ENCODE assay signal across 1 cellular context in genomic region chr11:63872833-63873201, GRCh38.
TF ChIP-seq lines count a peak whose summit lies in the region.

No MANE protein-coding gene starts in this region.

TF ChIP-seq in WTC11, 78 proteins besides CTCF, POLR2A, EP300 and RAD21 (continued from another document):
- TF ChIP-seq FOXP4 (CRISPR knock-in tag; IDR thresholded peaks at IDR 0.05), result no peak
- TF ChIP-seq NFYB (CRISPR knock-in tag; conservative IDR thresholded peaks at IDR 0.05; ENCODE audit: low read depth), result no peak
- no peak for TF ChIP-seq ATF1 (CRISPR knock-in tag; IDR thresholded peaks at IDR 0.05)
- no peak for TF ChIP-seq SMAD3 (CRISPR knock-in tag; IDR thresholded peaks at IDR 0.05; ENCODE audit: borderline replicate concordance)
- no peak for TF ChIP-seq ZBTB21 (CRISPR knock-in tag; IDR thresholded peaks at IDR 0.05; ENCODE audit: borderline replicate concordance)
- TF ChIP-seq CREB1 (CRISPR knock-in tag; IDR thresholded peaks at IDR 0.05), result no peak
- no peak for TF ChIP-seq CBFB (CRISPR knock-in tag; IDR thresholded peaks at IDR 0.05; ENCODE audit: low read depth)
- TF ChIP-seq TEAD1 (CRISPR knock-in tag; IDR thresholded peaks at IDR 0.05), result no peak
